In the genomic region with DNA sequence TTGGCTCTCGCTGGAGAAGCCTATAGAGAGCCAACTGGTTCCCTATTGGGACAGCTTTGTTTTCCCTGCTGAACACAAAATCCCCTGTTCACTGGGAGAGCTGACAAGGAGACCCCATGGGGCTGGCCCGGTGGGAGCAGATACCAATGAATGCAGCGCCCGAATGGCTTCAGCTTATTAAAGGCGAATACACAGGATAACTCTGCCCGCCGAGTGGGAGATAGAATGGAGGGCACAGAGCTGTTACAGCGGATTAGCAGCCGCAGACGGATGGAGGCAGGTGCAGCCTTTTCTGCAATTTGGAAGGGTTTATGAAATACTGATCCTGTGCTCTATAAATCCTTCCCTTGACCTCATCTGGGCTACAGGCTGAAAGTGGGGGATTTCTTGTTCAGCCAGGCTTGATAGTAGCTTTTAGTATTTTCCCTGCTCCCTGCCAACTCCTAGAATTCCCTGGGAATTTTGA, we compare ENCODE assay signal across 1 cellular context.
TF ChIP-seq lines count a peak whose summit lies in the region.

No MANE protein-coding gene starts in this region.

TF ChIP-seq in GM23338, 12 proteins besides CTCF, POLR2A, EP300 and RAD21 (continued from another document):
- TF ChIP-seq, protein P1, sequence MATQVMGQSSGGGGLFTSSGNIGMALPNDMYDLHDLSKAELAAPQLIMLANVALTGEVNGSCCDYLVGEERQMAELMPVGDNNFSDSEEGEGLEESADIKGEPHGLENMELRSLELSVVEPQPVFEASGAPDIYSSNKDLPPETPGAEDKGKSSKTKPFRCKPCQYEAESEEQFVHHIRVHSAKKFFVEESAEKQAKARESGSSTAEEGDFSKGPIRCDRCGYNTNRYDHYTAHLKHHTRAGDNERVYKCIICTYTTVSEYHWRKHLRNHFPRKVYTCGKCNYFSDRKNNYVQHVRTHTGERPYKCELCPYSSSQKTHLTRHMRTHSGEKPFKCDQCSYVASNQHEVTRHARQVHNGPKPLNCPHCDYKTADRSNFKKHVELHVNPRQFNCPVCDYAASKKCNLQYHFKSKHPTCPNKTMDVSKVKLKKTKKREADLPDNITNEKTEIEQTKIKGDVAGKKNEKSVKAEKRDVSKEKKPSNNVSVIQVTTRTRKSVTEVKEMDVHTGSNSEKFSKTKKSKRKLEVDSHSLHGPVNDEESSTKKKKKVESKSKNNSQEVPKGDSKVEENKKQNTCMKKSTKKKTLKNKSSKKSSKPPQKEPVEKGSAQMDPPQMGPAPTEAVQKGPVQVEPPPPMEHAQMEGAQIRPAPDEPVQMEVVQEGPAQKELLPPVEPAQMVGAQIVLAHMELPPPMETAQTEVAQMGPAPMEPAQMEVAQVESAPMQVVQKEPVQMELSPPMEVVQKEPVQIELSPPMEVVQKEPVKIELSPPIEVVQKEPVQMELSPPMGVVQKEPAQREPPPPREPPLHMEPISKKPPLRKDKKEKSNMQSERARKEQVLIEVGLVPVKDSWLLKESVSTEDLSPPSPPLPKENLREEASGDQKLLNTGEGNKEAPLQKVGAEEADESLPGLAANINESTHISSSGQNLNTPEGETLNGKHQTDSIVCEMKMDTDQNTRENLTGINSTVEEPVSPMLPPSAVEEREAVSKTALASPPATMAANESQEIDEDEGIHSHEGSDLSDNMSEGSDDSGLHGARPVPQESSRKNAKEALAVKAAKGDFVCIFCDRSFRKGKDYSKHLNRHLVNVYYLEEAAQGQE (IDR thresholded peaks at IDR 0.05; ENCODE audit: unreplicated experiment) = no peak
- TF ChIP-seq POLR2AphosphoS5 (IDR thresholded peaks at IDR 0.05; ENCODE audit: low read depth) (no peak), ZNF114 (CRISPR knock-in tag; IDR thresholded peaks at IDR 0.05) (no peak), JUNB (IDR thresholded peaks at IDR 0.05; ENCODE audit: unreplicated experiment) (no peak), EZH2 (IDR thresholded peaks at IDR 0.05; ENCODE audit: low read depth, unreplicated experiment) (no peak), STAT1 (IDR thresholded peaks at IDR 0.05; ENCODE audit: unreplicated experiment) (no peak)
- TF ChIP-seq, protein P2, sequence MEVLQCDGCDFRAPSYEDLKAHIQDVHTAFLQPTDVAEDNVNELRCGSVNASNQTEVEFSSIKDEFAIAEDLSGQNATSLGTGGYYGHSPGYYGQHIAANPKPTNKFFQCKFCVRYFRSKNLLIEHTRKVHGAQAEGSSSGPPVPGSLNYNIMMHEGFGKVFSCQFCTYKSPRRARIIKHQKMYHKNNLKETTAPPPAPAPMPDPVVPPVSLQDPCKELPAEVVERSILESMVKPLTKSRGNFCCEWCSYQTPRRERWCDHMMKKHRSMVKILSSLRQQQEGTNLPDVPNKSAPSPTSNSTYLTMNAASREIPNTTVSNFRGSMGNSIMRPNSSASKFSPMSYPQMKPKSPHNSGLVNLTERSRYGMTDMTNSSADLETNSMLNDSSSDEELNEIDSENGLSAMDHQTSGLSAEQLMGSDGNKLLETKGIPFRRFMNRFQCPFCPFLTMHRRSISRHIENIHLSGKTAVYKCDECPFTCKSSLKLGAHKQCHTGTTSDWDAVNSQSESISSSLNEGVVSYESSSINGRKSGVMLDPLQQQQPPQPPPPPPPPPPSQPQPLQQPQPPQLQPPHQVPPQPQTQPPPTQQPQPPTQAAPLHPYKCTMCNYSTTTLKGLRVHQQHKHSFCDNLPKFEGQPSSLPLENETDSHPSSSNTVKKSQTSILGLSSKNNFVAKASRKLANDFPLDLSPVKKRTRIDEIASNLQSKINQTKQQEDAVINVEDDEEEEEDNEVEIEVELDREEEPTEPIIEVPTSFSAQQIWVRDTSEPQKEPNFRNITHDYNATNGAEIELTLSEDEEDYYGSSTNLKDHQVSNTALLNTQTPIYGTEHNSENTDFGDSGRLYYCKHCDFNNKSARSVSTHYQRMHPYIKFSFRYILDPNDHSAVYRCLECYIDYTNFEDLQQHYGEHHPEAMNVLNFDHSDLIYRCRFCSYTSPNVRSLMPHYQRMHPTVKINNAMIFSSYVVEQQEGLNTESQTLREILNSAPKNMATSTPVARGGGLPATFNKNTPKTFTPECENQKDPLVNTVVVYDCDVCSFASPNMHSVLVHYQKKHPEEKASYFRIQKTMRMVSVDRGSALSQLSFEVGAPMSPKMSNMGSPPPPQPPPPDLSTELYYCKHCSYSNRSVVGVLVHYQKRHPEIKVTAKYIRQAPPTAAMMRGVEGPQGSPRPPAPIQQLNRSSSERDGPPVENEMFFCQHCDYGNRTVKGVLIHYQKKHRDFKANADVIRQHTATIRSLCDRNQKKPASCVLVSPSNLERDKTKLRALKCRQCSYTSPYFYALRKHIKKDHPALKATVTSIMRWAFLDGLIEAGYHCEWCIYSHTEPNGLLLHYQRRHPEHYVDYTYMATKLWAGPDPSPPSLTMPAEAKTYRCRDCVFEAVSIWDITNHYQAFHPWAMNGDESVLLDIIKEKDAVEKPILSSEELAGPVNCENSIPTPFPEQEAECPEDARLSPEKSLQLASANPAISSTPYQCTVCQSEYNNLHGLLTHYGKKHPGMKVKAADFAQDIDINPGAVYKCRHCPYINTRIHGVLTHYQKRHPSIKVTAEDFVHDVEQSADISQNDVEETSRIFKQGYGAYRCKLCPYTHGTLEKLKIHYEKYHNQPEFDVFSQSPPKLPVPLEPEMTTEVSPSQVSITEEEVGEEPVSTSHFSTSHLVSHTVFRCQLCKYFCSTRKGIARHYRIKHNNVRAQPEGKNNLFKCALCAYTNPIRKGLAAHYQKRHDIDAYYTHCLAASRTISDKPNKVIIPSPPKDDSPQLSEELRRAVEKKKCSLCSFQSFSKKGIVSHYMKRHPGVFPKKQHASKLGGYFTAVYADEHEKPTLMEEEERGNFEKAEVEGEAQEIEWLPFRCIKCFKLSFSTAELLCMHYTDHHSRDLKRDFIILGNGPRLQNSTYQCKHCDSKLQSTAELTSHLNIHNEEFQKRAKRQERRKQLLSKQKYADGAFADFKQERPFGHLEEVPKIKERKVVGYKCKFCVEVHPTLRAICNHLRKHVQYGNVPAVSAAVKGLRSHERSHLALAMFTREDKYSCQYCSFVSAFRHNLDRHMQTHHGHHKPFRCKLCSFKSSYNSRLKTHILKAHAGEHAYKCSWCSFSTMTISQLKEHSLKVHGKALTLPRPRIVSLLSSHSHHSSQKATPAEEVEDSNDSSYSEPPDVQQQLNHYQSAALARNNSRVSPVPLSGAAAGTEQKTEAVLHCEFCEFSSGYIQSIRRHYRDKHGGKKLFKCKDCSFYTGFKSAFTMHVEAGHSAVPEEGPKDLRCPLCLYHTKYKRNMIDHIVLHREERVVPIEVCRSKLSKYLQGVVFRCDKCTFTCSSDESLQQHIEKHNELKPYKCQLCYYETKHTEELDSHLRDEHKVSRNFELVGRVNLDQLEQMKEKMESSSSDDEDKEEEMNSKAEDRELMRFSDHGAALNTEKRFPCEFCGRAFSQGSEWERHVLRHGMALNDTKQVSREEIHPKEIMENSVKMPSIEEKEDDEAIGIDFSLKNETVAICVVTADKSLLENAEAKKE (CRISPR knock-in tag; IDR thresholded peaks at IDR 0.05) = no peak
TF ChIP-seq in GM23338: peak in this region for 0.
